12 cellular contexts compared by ENCODE assay signal in the genomic region with DNA sequence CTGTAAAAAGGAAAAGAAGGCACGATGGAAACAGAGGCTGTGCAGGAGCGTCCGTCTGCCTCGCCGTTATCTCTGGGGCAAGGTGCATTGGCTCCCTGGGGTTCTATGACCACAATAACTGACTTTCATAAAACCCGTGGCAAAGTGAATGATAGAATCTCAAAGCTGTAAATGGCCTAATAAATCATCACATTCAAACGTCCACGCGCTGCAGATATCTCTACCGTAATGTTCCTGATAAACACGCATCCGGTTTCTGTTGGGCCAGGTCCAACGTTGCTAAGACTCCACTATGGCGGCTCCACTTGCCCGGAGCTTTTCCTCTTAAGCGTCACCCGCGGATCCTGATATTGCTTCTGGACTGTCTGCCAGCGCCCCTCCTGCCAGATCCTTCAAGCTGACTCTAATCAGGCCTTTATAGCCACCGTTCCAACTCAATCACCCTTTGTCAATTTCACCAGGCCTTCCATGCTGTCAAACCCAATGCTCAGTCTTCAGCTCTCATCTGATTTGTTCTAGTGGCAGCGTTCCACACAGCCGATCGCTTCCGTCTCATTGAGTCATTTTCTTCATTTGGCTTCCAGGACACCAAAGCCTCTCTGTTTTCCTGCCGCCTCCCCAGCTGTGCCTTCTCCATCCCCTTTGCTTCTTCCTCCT.
A peak's percentile ranks its signal among the peaks of the same experiment; 100 is the strongest.
DNase-seq lines count a peak whose midpoint lies in the region; ATAC-seq, FAIRE-seq and TF ChIP-seq lines count a peak whose summit lies in the region.
"Had no signal": no experiment of that assay in that cellular context is flagged by ENCODE, and none has a peak within 500 bp of the region (broad histone marks: within the 10 kb centered on the region; RNA-seq: fewer than 3 reads in every experiment).

No MANE protein-coding gene starts in this region.

- POLR2A ChIA-PET in A549 (lab: Yijun Ruan, JAX) (no interaction called here), HEK293 (lab: Yijun Ruan, JAX) (no interaction called here), Panc1 (lab: Charles Lee) (no interaction called here)

- FAIRE-seq in A549 (lab: Jason Lieb, UNC) = no peak
- FAIRE-seq: TTC549 had no signal

- H3K36me3 ChIP-seq in HEK293 (ENCODE audit: control insufficient read depth in 2 of 2, insufficient read depth in 1 of 2, low read length in 2 of 2) (no peaks in the 10 kb centered on the region), Panc1 (ENCODE audit: control insufficient read depth, insufficient read depth, low read length) (no peaks in the 10 kb centered on the region)
- H3K36me3 ChIP-seq: gastrocnemius medialis had no signal

- peak overlapping the region in 1 of 2 experiments; percentile 25; a peak in 1 of 6 replicates for H3K27ac ChIP-seq in A549
- no peak overlapping the region for H3K27ac ChIP-seq in HEK293 (ENCODE audit: extremely low read depth, low read depth, low read length)
- no peak overlapping the region for H3K27ac ChIP-seq in Panc1 (ENCODE audit: low read length)
- H3K27ac ChIP-seq: gastrocnemius medialis had no signal

- BruUV-seq in Panc1 (replicated peaks; lab: Mats Ljungman, UMichigan) = no TSS peak

- TF ChIP-seq POLR2A in A549 (IDR thresholded peaks at IDR 0.05; ENCODE audit: low read length) = no peak

- H3K9me3 ChIP-seq in A549 (peaks cover 16% of the 10 kb centered on the region; the same call in 2 of the 3 replicates), HEK293 (ENCODE audit: control insufficient read depth, insufficient read depth, low read depth, low read length) (no peaks in the 10 kb centered on the region), Panc1 (ENCODE audit: control insufficient read depth, insufficient read depth, low read depth, low read length) (peaks cover 4% of the 10 kb centered on the region; the same call in 1 of the 2 replicates)
- H3K9me3 ChIP-seq: gastrocnemius medialis had no signal

- no peak for TF ChIP-seq EP300 in A549 (IDR thresholded peaks at IDR 0.05)

- H3K4me2 ChIP-seq in A549 = peak overlapping the region; percentile 82

- TF ChIP-seq RAD21 in A549 (conservative IDR thresholded peaks at IDR 0.05 in 1 of 2, IDR thresholded peaks at IDR 0.05 in 1 of 2) = no peak

- TF ChIP-seq CTCF in A549 (IDR thresholded peaks at IDR 0.05) (no peak), HEK293 (tag by site-specific recombination; IDR thresholded peaks at IDR 0.05) (no peak), Panc1 (IDR thresholded peaks at IDR 0.05) (no peak)

- peak in 1 of 2 experiments; percentile 35 for DNase-seq in A549 (ENCODE audit: low read depth in 1 of 2, low spot score in 1 of 2)
- no peak for DNase-seq in Panc1 (ENCODE audit: low read depth, low spot score)
- DNase-seq in left colon = peak in 1 of 2 donors; percentile 7
- DNase-seq in stimulated activated naive CD8-positive, alpha-beta T cell treated with anti-CD3 and anti-CD28 coated beads, Interleukin-15, amount 100 ng/mL, for 72 hours = no peak
- no peak for DNase-seq in activated T-cell treated with anti-CD3 and anti-CD28 coated beads, Interleukin-2, amount 50 U/mL, for 24 hours
- no peak for DNase-seq in activated T-cell treated with anti-CD3 and anti-CD28 coated beads, Interleukin-2, amount 50 U/mL, for 1 hour
- DNase-seq: activated naive CD4-positive, alpha-beta T cell treated with anti-CD3 and anti-CD28 coated beads, Interleukin-2, amount 10 ng/mL, durations not matched to agents 7 days and 5 days; gastrocnemius medialis had no signal

- no peaks in the 10 kb centered on the region for H3K27me3 ChIP-seq in Panc1 (ENCODE audit: control insufficient read depth, insufficient read depth, low read length)
- H3K27me3 ChIP-seq: gastrocnemius medialis had no signal

- H3K36me3 Mint-ChIP-seq in activated T-cell treated with anti-CD3 and anti-CD28 coated beads, Interleukin-2, amount 50 U/mL, for 24 hours (ENCODE audit: low read depth) = no peaks in the 10 kb centered on the region
- H3K36me3 Mint-ChIP-seq: activated naive CD4-positive, alpha-beta T cell treated with anti-CD3 and anti-CD28 coated beads, Interleukin-2, amount 10 ng/mL, durations not matched to agents 7 days and 5 days had no signal

- peaks cover 7 to 14% of the 10 kb centered on the region in 2 donors for H3K9me3 Mint-ChIP-seq in stimulated activated naive CD8-positive, alpha-beta T cell treated with anti-CD3 and anti-CD28 coated beads, Interleukin-15, amount 100 ng/mL, for 72 hours
- peaks cover 12% of the 10 kb centered on the region for H3K9me3 Mint-ChIP-seq in activated T-cell treated with anti-CD3 and anti-CD28 coated beads, Interleukin-2, amount 50 U/mL, for 24 hours

- H3K4me1 Mint-ChIP-seq in stimulated activated naive CD8-positive, alpha-beta T cell treated with anti-CD3 and anti-CD28 coated beads, Interleukin-15, amount 100 ng/mL, for 72 hours = no peaks in the 10 kb centered on the region
- no peaks in the 10 kb centered on the region for H3K4me1 Mint-ChIP-seq in activated T-cell treated with anti-CD3 and anti-CD28 coated beads, Interleukin-2, amount 50 U/mL, for 24 hours (ENCODE audit: low read depth)
- H3K4me1 Mint-ChIP-seq: nephron had no signal

- ATAC-seq in A549 (peak; percentile 47 to 56; a peak in 3 of 6 replicates), Panc1 (peak; percentile 66), left colon (peak; percentile 52), GM18907 (IDR thresholded peaks at IDR 0.05; ENCODE audit: unreplicated experiment) (no peak)
- ATAC-seq in stimulated activated naive CD8-positive, alpha-beta T cell treated with anti-CD3 and anti-CD28 coated beads, Interleukin-15, amount 100 ng/mL, for 72 hours = no peak
- ATAC-seq: gastrocnemius medialis had no signal

- CTCF ChIA-PET in A549 (lab: Yijun Ruan, JAX) (interaction anchor here (0.7 to 1.3 kb wide), 2 partner anchors 12 to 86 kb away, joined by 3 read pairs; no protein-coding TSS in a partner anchor), HEK293 (lab: Yijun Ruan, JAX) (no interaction called here), Panc1 (lab: Charles Lee) (interaction anchor here (0.5 kb wide), 1 partner anchor 1230 kb away, joined by 3 read pairs; no protein-coding TSS in a partner anchor)

- no peaks in the 10 kb centered on the region for H3K27me3 Mint-ChIP-seq in stimulated activated naive CD8-positive, alpha-beta T cell treated with anti-CD3 and anti-CD28 coated beads, Interleukin-15, amount 100 ng/mL, for 72 hours
- H3K27me3 Mint-ChIP-seq in activated T-cell treated with anti-CD3 and anti-CD28 coated beads, Interleukin-2, amount 50 U/mL, for 24 hours = peaks cover 3% of the 10 kb centered on the region
- H3K27me3 Mint-ChIP-seq: activated naive CD4-positive, alpha-beta T cell treated with anti-CD3 and anti-CD28 coated beads, Interleukin-2, amount 10 ng/mL, durations not matched to agents 7 days and 5 days had no signal

- peak overlapping the region in 1 of 2 donors; percentile 37 for H3K4me3 Mint-ChIP-seq in stimulated activated naive CD8-positive, alpha-beta T cell treated with anti-CD3 and anti-CD28 coated beads, Interleukin-15, amount 100 ng/mL, for 72 hours
- H3K4me3 Mint-ChIP-seq in activated T-cell treated with anti-CD3 and anti-CD28 coated beads, Interleukin-2, amount 50 U/mL, for 24 hours = no peak overlapping the region
- H3K4me3 Mint-ChIP-seq: activated naive CD4-positive, alpha-beta T cell treated with anti-CD3 and anti-CD28 coated beads, Interleukin-2, amount 10 ng/mL, durations not matched to agents 7 days and 5 days had no signal

- H3K4me1 ChIP-seq in A549 = no peaks in the 10 kb centered on the region
- H3K4me1 ChIP-seq in HEK293 (ENCODE audit: control insufficient read depth, insufficient read depth, low read length) = no peaks in the 10 kb centered on the region
- no peaks in the 10 kb centered on the region for H3K4me1 ChIP-seq in Panc1 (ENCODE audit: control insufficient read depth, insufficient read depth, low read length)
- H3K4me1 ChIP-seq: gastrocnemius medialis had no signal

- intact Hi-C loops in Panc1 (cut with micrococcal nuclease; ENCODE audit: unreplicated experiment) (no loop called here), left colon (cut with DNase I, micrococcal nuclease) (no loop called here)

- WGBS in A549 (ENCODE audit: missing lambda C conversion rate) = 16% methylated on average over 25 of the region's 25 CpGs

- H3K4me3 ChIP-seq in A549 = peak overlapping the region; percentile 37
- H3K4me3 ChIP-seq in HEK293 (ENCODE audit: low read depth, low read length) = no peak overlapping the region
- peak overlapping the region; percentile 19 to 30 for H3K4me3 ChIP-seq in Panc1 (ENCODE audit: low read depth in 2 of 2, low read length in 2 of 2)

- in situ Hi-C loops in Panc1 (cut with HindIII; ENCODE audit: low pct_unique_long_range_greater_than_20kb, low sequenced_read_pairs) = no loop called here

- no peak overlapping the region for H3K27ac Mint-ChIP-seq in stimulated activated naive CD8-positive, alpha-beta T cell treated with anti-CD3 and anti-CD28 coated beads, Interleukin-15, amount 100 ng/mL, for 72 hours
- H3K27ac Mint-ChIP-seq in activated T-cell treated with anti-CD3 and anti-CD28 coated beads, Interleukin-2, amount 50 U/mL, for 24 hours = no peak overlapping the region
- H3K27ac Mint-ChIP-seq: activated naive CD4-positive, alpha-beta T cell treated with anti-CD3 and anti-CD28 coated beads, Interleukin-2, amount 10 ng/mL, durations not matched to agents 7 days and 5 days; nephron had no signal

TF ChIP-seq in A549, 52 proteins besides CTCF, POLR2A, EP300 and RAD21 (continues in another document):
- TF ChIP-seq JUN (IDR thresholded peaks at IDR 0.05) (no peak), RCOR1 (IDR thresholded peaks at IDR 0.05; ENCODE audit: low read depth, low read length) (no peak), NR3C1 (IDR thresholded peaks at IDR 0.05) (no peak), JUNB (IDR thresholded peaks at IDR 0.05) (no peak), CBX8 (IDR thresholded peaks at IDR 0.05) (no peak)

TF ChIP-seq in HEK293, 187 proteins besides CTCF, POLR2A, EP300 and RAD21 (continues in another document):
- TF ChIP-seq, protein P1, sequence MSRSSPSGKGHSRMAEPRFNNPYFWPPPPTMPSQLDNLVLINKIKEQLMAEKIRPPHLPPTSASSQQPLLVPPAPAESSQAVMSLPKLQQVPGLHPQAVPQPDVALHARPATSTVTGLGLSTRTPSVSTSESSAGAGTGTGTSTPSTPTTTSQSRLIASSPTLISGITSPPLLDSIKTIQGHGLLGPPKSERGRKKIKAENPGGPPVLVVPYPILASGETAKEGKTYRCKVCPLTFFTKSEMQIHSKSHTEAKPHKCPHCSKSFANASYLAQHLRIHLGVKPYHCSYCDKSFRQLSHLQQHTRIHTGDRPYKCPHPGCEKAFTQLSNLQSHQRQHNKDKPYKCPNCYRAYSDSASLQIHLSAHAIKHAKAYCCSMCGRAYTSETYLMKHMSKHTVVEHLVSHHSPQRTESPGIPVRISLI (tag by site-specific recombination; IDR thresholded peaks at IDR 0.05) = no peak
- TF ChIP-seq ZNF610 (tag by site-specific recombination; IDR thresholded peaks at IDR 0.05; ENCODE audit: borderline replicate concordance) (peak; percentile 70; the same call in 1 of the 2 replicates), ZNF558 (tag by site-specific recombination; IDR thresholded peaks at IDR 0.05) (0 out of 2 replicates have a peak, but pooled peaks have one; percentile 35), ZNF48 (tag by site-specific recombination; IDR thresholded peaks at IDR 0.05) (no peak), ZNF239 (tag by site-specific recombination; IDR thresholded peaks at IDR 0.05) (no peak), HOXA7 (CRISPR knock-in tag; IDR thresholded peaks at IDR 0.05; ENCODE audit: borderline replicate concordance) (no peak), ZNF544 (tag by site-specific recombination; IDR thresholded peaks at IDR 0.05) (no peak)

Comparison
In these comparisons a context has a peak if more than half of its experiments do, and no peak if none do; other contexts are left out.
1. ATAC-seq: peak in A549 (2 of 2), Panc1 (single experiment) and left colon (single experiment); none in stimulated activated naive CD8-positive, alpha-beta T cell treated with anti-CD3 and anti-CD28 coated beads, Interleukin-15, amount 100 ng/mL, for 72 hours (single experiment) and GM18907 (single experiment).